In the genomic region with DNA sequence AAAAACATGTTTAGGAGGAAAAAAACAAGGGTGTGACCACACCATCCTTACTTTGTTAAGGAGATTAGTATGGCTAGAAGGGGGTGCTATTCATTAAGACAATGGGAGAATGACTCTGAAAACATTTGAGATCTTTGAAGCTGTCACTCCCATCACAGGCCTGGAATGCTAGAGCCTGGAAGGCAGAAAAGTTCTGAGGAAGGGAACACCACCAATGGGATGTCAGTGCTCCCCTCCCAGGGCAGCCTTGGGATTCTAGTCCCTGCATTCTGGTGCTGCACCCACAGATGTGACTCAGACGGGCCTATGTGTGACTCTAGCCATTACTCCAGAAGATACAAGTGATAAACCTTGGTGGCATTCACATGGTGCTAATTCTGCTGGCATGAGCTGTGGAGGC, we compare ENCODE assay signal across 22 cellular contexts.
DNase-seq lines count a peak whose midpoint lies in the region; ATAC-seq, FAIRE-seq and TF ChIP-seq lines count a peak whose summit lies in the region.
"Had no signal": no experiment of that assay in that cellular context is flagged by ENCODE, and none has a peak within 500 bp of the region (broad histone marks: within the 10 kb centered on the region; RNA-seq: fewer than 3 reads in every experiment).

No MANE protein-coding gene starts in this region.

- TF ChIP-seq CTCF in H1 (IDR thresholded peaks at IDR 0.05; ENCODE audit: control extremely low read depth in 1 of 3, insufficient read depth in 1 of 3, low read depth in 1 of 3, low read length in 3 of 3): no peak

- H3K36me3 ChIP-seq in HUES6 (ENCODE audit: control insufficient read depth, insufficient read depth, low read length) (no peaks in the 10 kb centered on the region), H1 (ENCODE audit: control insufficient read depth in 2 of 4, insufficient read depth in 4 of 4, low read length in 3 of 4) (no peaks in the 10 kb centered on the region)
- H3K36me3 ChIP-seq: HAP-1, MG63, SJSA1 had no signal

- H3K56ac ChIP-seq in H1 (replicated peaks; ENCODE audit: insufficient read length, low read depth, low read length): no peak overlapping the region

- H3K4me1 ChIP-seq in HUES6 (ENCODE audit: control insufficient read depth, insufficient read depth, low read length) (peaks cover 19% of the 10 kb centered on the region), H1 (replicated peaks in 1 of 4; ENCODE audit: control insufficient read depth in 3 of 4, insufficient read depth in 4 of 4, low read length in 3 of 4) (peaks cover 0 to 8% (median 4%) of the 10 kb centered on the region in 4 experiments; a peak in 4 of 7 replicates)
- H3K4me1 ChIP-seq: HAP-1, SJSA1 had no signal

- H3K27ac ChIP-seq in HUES6 (ENCODE audit: low read depth, low read length) (peak overlapping the region; percentile 60; the same call in 1 of the 2 replicates), H1 (ENCODE audit: low read depth, low read length) (no peak overlapping the region)
- H3K27ac ChIP-seq: SJSA1 had no signal

- no peak overlapping the region for H3K4ac ChIP-seq in H1 (replicated peaks; ENCODE audit: insufficient read length, low read depth, low read length)

- 0 out of 2 replicates have a peak overlapping the region, but pooled peaks have one; percentile 80 for H2BK12ac ChIP-seq in H1 (ENCODE audit: low read depth, low read length)

- peak overlapping the region in 1 of 2 experiments; percentile 21; a peak in 1 of 4 replicates for H3K4me2 ChIP-seq in H1 (ENCODE audit: insufficient read depth in 1 of 2, low read depth in 2 of 2, low read length in 2 of 2)

- peak in 1 of 2 experiments; percentile 25 for DNase-seq in H1 (ENCODE audit: low read depth in 1 of 2, low spot score in 2 of 2)
- DNase-seq in iPS-NIHi11 (ENCODE audit: low spot score): peak; percentile 23
- no peak for DNase-seq in germinal center (ENCODE audit: low spot score)
- DNase-seq: CD4-positive, CD25-positive, alpha-beta regulatory T cell; DMS79 treated with DMSO at 0.1 percent for 48 hours; MG63; NCI-H1092; NCI-H1436; NCI-H187 treated with DMSO at 0.1 percent for 48 hours; NCI-H2107; NCI-H446 treated with DMSO at 0.1 percent for 48 hours; NCI-H526 treated with DMSO at 0.1 percent for 48 hours had no signal

- no peaks in the 10 kb centered on the region for H3K23me2 ChIP-seq in H1 (ENCODE audit: low read depth, low read length)

- peak; percentile 7 for FAIRE-seq in H1 (lab: Jason Lieb, UNC)
- FAIRE-seq: GM12891, HepG2, K562 had no signal

- H3K14ac ChIP-seq in H1 (ENCODE audit: insufficient read length): no peak overlapping the region

- H2BK20ac ChIP-seq in H1 (ENCODE audit: low read length): no peak overlapping the region

- peak overlapping the region; percentile 92 for H2BK120ac ChIP-seq in H1 (replicated peaks; ENCODE audit: low read depth, low read length)

- H3K27me3 ChIP-seq in HUES6 (ENCODE audit: control insufficient read depth, insufficient read depth, low read length) (no peaks in the 10 kb centered on the region), H1 (replicated peaks in 1 of 4; ENCODE audit: control insufficient read depth in 3 of 4, extremely low read depth in 1 of 4, insufficient read depth in 3 of 4, low read length in 3 of 4) (no peaks in the 10 kb centered on the region)
- H3K27me3 ChIP-seq: MG63, SJSA1 had no signal

- no peak for ATAC-seq in HG03354 (IDR thresholded peaks at IDR 0.05; ENCODE audit: poor library complexity, severe bottlenecking, unreplicated experiment)
- no peak for ATAC-seq in GM21737 (IDR thresholded peaks at IDR 0.05; ENCODE audit: unreplicated experiment)
- no peak for ATAC-seq in GM19324 (IDR thresholded peaks at IDR 0.05; ENCODE audit: low FRiP score, unreplicated experiment)
- ATAC-seq: HepG2, K562, Right ventricle myocardium inferior had no signal

- no peaks in the 10 kb centered on the region for H3K79me1 ChIP-seq in H1 (ENCODE audit: low read depth, low read length)

- no peak overlapping the region for H2AK5ac ChIP-seq in H1 (ENCODE audit: low read depth, low read length)

- H3K4me3 ChIP-seq in HUES6 (ENCODE audit: low read depth, low read length) (no peak overlapping the region), H1 (ENCODE audit: extremely low read depth in 1 of 4, insufficient read depth in 2 of 4, low read depth in 3 of 4, low read length in 4 of 4) (no peak overlapping the region)
- H3K4me3 ChIP-seq: HAP-1, K562, MG63, SJSA1 had no signal

- no peak for TF ChIP-seq EP300 in H1 (IDR thresholded peaks at IDR 0.05; ENCODE audit: borderline replicate concordance in 1 of 2, low read depth in 2 of 2, low read length in 2 of 2)

- no peak overlapping the region for H3K9ac ChIP-seq in HUES6 (ENCODE audit: low read length)
- H3K9ac ChIP-seq in H1 (replicated peaks in 1 of 4; ENCODE audit: extremely low read depth in 1 of 4, low read depth in 3 of 4, low read length in 3 of 4): no peak overlapping the region

- CTCF ChIA-PET in H1 (lab: Charles Lee; ENCODE audit: partially characterized antibody): no interaction called here

- no peak overlapping the region for H2BK15ac ChIP-seq in H1 (ENCODE audit: low read length)

- WGBS in H1 (ENCODE audit: extremely low coverage in 1 of 2, insufficient coverage in 1 of 2, insufficient read length in 1 of 2, insufficient replicate concordance in 2 of 2, low coverage in 1 of 2, low lambda C conversion rate in 2 of 2, missing lambda C conversion rate in 1 of 2), 2 experiments: 83% methylated on average over 1 of the region's 1 CpG; no CpG with 5 or more reads in 1 of the 2 experiments

- no peak for TF ChIP-seq RAD21 in H1 (IDR thresholded peaks at IDR 0.05 in 1 of 2, conservative IDR thresholded peaks at IDR 0.05 in 1 of 2; ENCODE audit: low read depth in 2 of 2, low read length in 2 of 2)

- POLR2A ChIA-PET in H1 (lab: Charles Lee; ENCODE audit: partially characterized antibody): no interaction called here

- H4K8ac ChIP-seq in H1 (ENCODE audit: extremely low read depth, insufficient read depth, low read length): no peak overlapping the region; the same call in 1 of the 2 replicates

- no peak overlapping the region; the same call in 1 of the 2 replicates for H3K18ac ChIP-seq in H1 (ENCODE audit: extremely low read depth, low read length)

- no peaks in the 10 kb centered on the region for H4K20me1 ChIP-seq in H1 (replicated peaks in 1 of 2; ENCODE audit: control insufficient read depth in 1 of 2, insufficient read depth in 2 of 2, low read length in 2 of 2)

- no peak overlapping the region for H3K23ac ChIP-seq in H1 (ENCODE audit: insufficient read length)

- no peak overlapping the region for H4K91ac ChIP-seq in H1 (replicated peaks; ENCODE audit: insufficient read length, low read length)

- no peaks in the 10 kb centered on the region for H3K79me2 ChIP-seq in H1 (ENCODE audit: control insufficient read depth in 1 of 2, insufficient read depth in 2 of 2, low read length in 2 of 2)

- H2BK5ac ChIP-seq in H1 (ENCODE audit: low read depth, low read length): no peak overlapping the region

- H2AFZ ChIP-seq in H1 (ENCODE audit: low read length): no peak overlapping the region

- H4K5ac ChIP-seq in H1 (ENCODE audit: insufficient read length, low read depth, low read length): no peak overlapping the region

- no peak for TF ChIP-seq POLR2A in H1 (IDR thresholded peaks at IDR 0.05; ENCODE audit: control extremely low read depth in 1 of 2, low read depth in 2 of 2, low read length in 2 of 2)

- no peaks in the 10 kb centered on the region for H3K9me3 ChIP-seq in HUES6 (ENCODE audit: control insufficient read depth, insufficient read depth, low read depth, low read length)
- no peaks in the 10 kb centered on the region for H3K9me3 ChIP-seq in H1 (ENCODE audit: insufficient read depth in 2 of 2, low read depth in 1 of 2, low read length in 1 of 2)
- H3K9me3 ChIP-seq: HAP-1, MG63, SJSA1 had no signal

TF ChIP-seq in H1, 55 proteins besides CTCF, POLR2A, EP300 and RAD21:
- TF ChIP-seq GABPA (IDR thresholded peaks at IDR 0.05; ENCODE audit: borderline replicate concordance, insufficient read depth, low read length) (no peak), CREB1 (IDR thresholded peaks at IDR 0.05) (no peak), E2F6 (IDR thresholded peaks at IDR 0.05) (no peak), TEAD4 (IDR thresholded peaks at IDR 0.05; ENCODE audit: low read depth, low read length) (peak; percentile 77), BACH1 (IDR thresholded peaks at IDR 0.05; ENCODE audit: low read length) (no peak), SIRT6 (IDR thresholded peaks at IDR 0.05; ENCODE audit: low read length) (no peak), ATF2 (IDR thresholded peaks at IDR 0.05; ENCODE audit: low read length) (no peak), EGR1 (IDR thresholded peaks at IDR 0.05; ENCODE audit: borderline replicate concordance, low read depth, low read length) (no peak), SUZ12 (IDR thresholded peaks at IDR 0.05; ENCODE audit: low read length) (no peak)
TF ChIP-seq in H1: peak in this region for 1.
